ENCODE assay signal across 8 cellular contexts in genomic region chr18:45690975-45691815, GRCh38. TPM values are rescaled to one million over a fixed set of nuclear protein-coding genes. Genes with fewer than 3 reads are reported as not detected.
A peak's percentile ranks its signal among the peaks of the same experiment; 100 is the strongest.
DNase-seq lines count a peak whose midpoint lies in the region; ATAC-seq and TF ChIP-seq lines count a peak whose summit lies in the region.

No MANE protein-coding gene starts in this region.

- peaks cover 11 to 27% (median 19%) of the 10 kb centered on the region in 7 donors for H3K9me3 Mint-ChIP-seq in CD14-positive monocyte
- H3K9me3 Mint-ChIP-seq in activated CD8-positive, alpha-beta memory T cell treated with anti-CD3 and anti-CD28 coated beads, Interleukin-2, amount 10 ng/mL, durations not matched to agents 7 days and 5 days (ENCODE audit: low read depth): peaks cover 4% of the 10 kb centered on the region

- H3K27ac Mint-ChIP-seq in CD14-positive monocyte: no peak overlapping the region
- H3K27ac Mint-ChIP-seq in activated CD8-positive, alpha-beta memory T cell treated with anti-CD3 and anti-CD28 coated beads, Interleukin-2, amount 10 ng/mL, durations not matched to agents 7 days and 5 days: no peak overlapping the region

- peaks cover 0 to 3% of the 10 kb centered on the region in 2 donors for H3K36me3 Mint-ChIP-seq in CD14-positive monocyte
- H3K36me3 Mint-ChIP-seq in activated CD8-positive, alpha-beta memory T cell treated with anti-CD3 and anti-CD28 coated beads, Interleukin-2, amount 10 ng/mL, durations not matched to agents 7 days and 5 days: peaks cover 14% of the 10 kb centered on the region

- no peak overlapping the region for H3K4me3 Mint-ChIP-seq in CD14-positive monocyte
- H3K4me3 Mint-ChIP-seq in activated CD8-positive, alpha-beta memory T cell treated with anti-CD3 and anti-CD28 coated beads, Interleukin-2, amount 10 ng/mL, durations not matched to agents 7 days and 5 days: no peak overlapping the region

- H3K4me1 Mint-ChIP-seq in CD14-positive monocyte: peaks cover 37% of the 10 kb centered on the region
- H3K4me1 Mint-ChIP-seq in activated CD8-positive, alpha-beta memory T cell treated with anti-CD3 and anti-CD28 coated beads, Interleukin-2, amount 10 ng/mL, durations not matched to agents 7 days and 5 days: peaks cover 51% of the 10 kb centered on the region

- H3K27me3 Mint-ChIP-seq in CD14-positive monocyte (ENCODE audit: low read depth in 3 of 3): peaks cover 0 to 1% (median 0%) of the 10 kb centered on the region in 3 donors
- peaks cover 5% of the 10 kb centered on the region for H3K27me3 Mint-ChIP-seq in activated CD8-positive, alpha-beta memory T cell treated with anti-CD3 and anti-CD28 coated beads, Interleukin-2, amount 10 ng/mL, durations not matched to agents 7 days and 5 days

- no peak for TF ChIP-seq POLR2A in erythroblast (IDR thresholded peaks at IDR 0.05; ENCODE audit: low read length)

- intact Hi-C loops in CD14-positive monocyte (cut with micrococcal nuclease): loop anchor here in 1 of 2 donors (5.0 kb wide), 1 partner anchor 191 kb away; no protein-coding TSS in a partner anchor

- DNase-seq in CD14-positive monocyte (ENCODE audit: low spot score) (peak; percentile 63), HPDE6-E6E7 (ENCODE audit: extremely low spot score) (peak; percentile 44), NOMO-1 treated with DMSO at 0.1 percent for 48 hours (lab: John Stamatoyannopoulos, UW; ENCODE audit: unreplicated experiment) (peak; percentile 72), erythroblast (lab: John Stamatoyannopoulos, UW) (peak; percentile 88 to 95), mucosa of gallbladder (ENCODE audit: low spot score) (peak; percentile 86)
- DNase-seq in activated CD8-positive, alpha-beta memory T cell treated with anti-CD3 and anti-CD28 coated beads, Interleukin-2, amount 10 ng/mL, durations not matched to agents 7 days and 5 days: peak; percentile 84
- DNase-seq in stimulated activated CD8-positive, alpha-beta memory T cell treated with anti-CD3 and anti-CD28 coated beads, Interleukin-4, amount 100 ng/mL, for 48 hours: peak; percentile 88

- CTCF ChIA-PET in activated CD8-positive, alpha-beta memory T cell treated with anti-CD3 and anti-CD28 coated beads, Interleukin-2, amount 10 ng/mL, durations not matched to agents 7 days and 5 days (lab: Charles Lee): interaction anchor here (1.0 to 8.1 kb wide), 9 partner anchors 17 to 382 kb away, joined by 3 to 234 read pairs (median 6); no protein-coding TSS in a partner anchor

- TF ChIP-seq CTCF in CD14-positive monocyte (IDR thresholded peaks at IDR 0.05): peak; percentile 91

- ATAC-seq in activated CD8-positive, alpha-beta memory T cell treated with anti-CD3 and anti-CD28 coated beads, Interleukin-2, amount 10 ng/mL, durations not matched to agents 7 days and 5 days: no peak
- ATAC-seq in HG02938 (IDR thresholded peaks at IDR 0.05; ENCODE audit: unreplicated experiment): no peak

RNA-seq across cellular contexts. Expression of gene SLC14A1, which starts 32.8 kb away (rescaled TPM):
- polyA plus RNA-seq in CD14-positive monocyte: not detected
- total RNA-seq in activated CD8-positive, alpha-beta memory T cell treated with anti-CD3 and anti-CD28 coated beads, Interleukin-2, amount 10 ng/mL, durations not matched to agents 7 days and 5 days: 10 to 100 TPM in 1 of 2 experiments, 1 to 10 TPM in 1; 6.8 to 14.8 TPM
- 96.9 TPM for total RNA-seq in mucosa of gallbladder
